ENCODE assay signal across 8 cellular contexts in the genomic region with DNA sequence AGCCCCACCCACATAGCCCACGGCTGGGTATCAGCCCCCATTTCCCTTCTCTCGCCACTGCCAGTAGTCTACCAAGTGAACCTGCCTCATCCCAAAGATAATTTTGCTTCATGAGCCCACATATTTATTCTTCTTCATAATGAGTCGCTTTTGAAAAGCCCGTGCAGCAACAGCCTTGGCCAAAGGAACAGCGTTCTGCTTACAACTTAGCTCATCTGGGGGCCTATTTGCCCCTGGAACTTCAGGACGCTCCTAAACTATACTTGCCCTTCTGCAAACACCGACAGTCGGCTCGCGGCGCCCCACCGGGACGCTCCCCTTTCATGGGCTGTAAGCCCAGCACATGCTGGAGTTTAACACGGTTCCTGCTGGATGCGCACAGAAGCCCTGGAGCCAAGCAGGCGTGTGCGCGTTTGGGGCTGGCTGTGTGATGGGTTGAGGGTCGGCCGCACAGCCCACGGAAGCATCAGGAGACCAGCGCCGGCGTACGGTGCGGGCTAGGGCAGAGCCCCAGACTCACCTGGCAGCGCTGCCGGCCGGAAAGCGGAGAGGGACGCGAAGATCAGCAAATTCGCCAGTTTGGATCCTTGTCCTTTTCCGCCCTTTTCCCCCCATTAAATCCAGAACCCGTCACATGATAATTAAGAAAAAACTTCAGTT. TPM values are rescaled to one million over a fixed set of nuclear protein-coding genes. Genes with fewer than 3 reads are reported as not detected.
DNase-seq lines count a peak whose midpoint lies in the region; ATAC-seq and TF ChIP-seq lines count a peak whose summit lies in the region.

No MANE protein-coding gene starts in this region.

- H3K4me3 Mint-ChIP-seq in nephron, result peak overlapping the region; percentile 91 to 94 (median 93)

- H3K4me1 ChIP-seq in Peyer's patch, result peaks cover 0 to 35% (median 10%) of the 10 kb centered on the region in 4 donors

- peak overlapping the region; percentile 86 for H3K27ac ChIP-seq in 22Rv1
- H3K27ac ChIP-seq in Peyer's patch, result peak overlapping the region; percentile 83 to 96 (median 86)

- H3K4me1 Mint-ChIP-seq in nephron, result peaks cover 35% of the 10 kb centered on the region

- no peaks in the 10 kb centered on the region for H3K9me3 ChIP-seq in Peyer's patch

- peaks cover 0 to 6% (median 0%) of the 10 kb centered on the region in 3 donors for H3K36me3 ChIP-seq in Peyer's patch

- ATAC-seq in GM18511 (IDR thresholded peaks at IDR 0.05; ENCODE audit: unreplicated experiment) (peak; percentile 38), HG02852 (IDR thresholded peaks at IDR 0.05; ENCODE audit: unreplicated experiment) (peak; percentile 28)

- H3K4me3 ChIP-seq in Peyer's patch (peak overlapping the region; percentile 67 to 96 (median 87)), epithelial cell of proximal tubule (ENCODE audit: low read depth, low read length) (peak overlapping the region; percentile 94)

- no peaks in the 10 kb centered on the region for H3K27me3 ChIP-seq in Peyer's patch

- H3K27ac Mint-ChIP-seq in nephron, result peak overlapping the region; percentile 88 to 93 (median 90)

- peak; percentile 19 to 31 for TF ChIP-seq POLR2A in Peyer's patch (IDR thresholded peaks at IDR 0.05)

- H3K9me3 Mint-ChIP-seq in nephron, result no peaks in the 10 kb centered on the region

- peaks cover 14% of the 10 kb centered on the region for H3K36me3 Mint-ChIP-seq in nephron (ENCODE audit: low read depth)

- no peaks in the 10 kb centered on the region for H3K27me3 Mint-ChIP-seq in nephron (ENCODE audit: low read depth)

- no peak for TF ChIP-seq CTCF in 22Rv1 (IDR thresholded peaks at IDR 0.05)
- TF ChIP-seq CTCF in Peyer's patch (IDR thresholded peaks at IDR 0.05), result no peak
- no peak for TF ChIP-seq CTCF in epithelial cell of proximal tubule (conservative IDR thresholded peaks at IDR 0.05; ENCODE audit: low read depth, low read length)
- no peak for TF ChIP-seq CTCF in nephron (IDR thresholded peaks at IDR 0.05; ENCODE audit: unreplicated experiment in 3 of 3)
- no peak for TF ChIP-seq CTCF in GM20000 (IDR thresholded peaks at IDR 0.05; ENCODE audit: extremely low read depth, missing control alignments)

- DNase-seq in Peyer's patch (no peak), epithelial cell of proximal tubule (ENCODE audit: low read depth) (no peak), GM20000 (ENCODE audit: low spot score) (no peak), DMS79 treated with DMSO at 0.1 percent for 48 hours (lab: John Stamatoyannopoulos, UW) (no peak)

RNA-seq across cellular contexts. Expression of gene TMEM60, which starts 0.4 kb away (rescaled TPM):
- total RNA-seq in Peyer's patch (10 to 100 TPM in 2 of 4 donors, 1 to 10 TPM in 1, not detected in 1; 8.9 to 11.3 (median 11.1) TPM), epithelial cell of proximal tubule (16.2 and 17.5 TPM in 2 replicates)

RNA-seq across cellular contexts. Expression of gene PHTF2, which starts 0.7 kb away (rescaled TPM):
- 10 to 100 TPM in 3 of 4 donors, 1 to 10 TPM in 1; 8.6 to 54.5 (median 14.5) TPM for total RNA-seq in Peyer's patch
- total RNA-seq in epithelial cell of proximal tubule, result 7.7 and 16.9 TPM in 2 replicates
